ENCODE assay signal across 11 cellular contexts in the genomic region with DNA sequence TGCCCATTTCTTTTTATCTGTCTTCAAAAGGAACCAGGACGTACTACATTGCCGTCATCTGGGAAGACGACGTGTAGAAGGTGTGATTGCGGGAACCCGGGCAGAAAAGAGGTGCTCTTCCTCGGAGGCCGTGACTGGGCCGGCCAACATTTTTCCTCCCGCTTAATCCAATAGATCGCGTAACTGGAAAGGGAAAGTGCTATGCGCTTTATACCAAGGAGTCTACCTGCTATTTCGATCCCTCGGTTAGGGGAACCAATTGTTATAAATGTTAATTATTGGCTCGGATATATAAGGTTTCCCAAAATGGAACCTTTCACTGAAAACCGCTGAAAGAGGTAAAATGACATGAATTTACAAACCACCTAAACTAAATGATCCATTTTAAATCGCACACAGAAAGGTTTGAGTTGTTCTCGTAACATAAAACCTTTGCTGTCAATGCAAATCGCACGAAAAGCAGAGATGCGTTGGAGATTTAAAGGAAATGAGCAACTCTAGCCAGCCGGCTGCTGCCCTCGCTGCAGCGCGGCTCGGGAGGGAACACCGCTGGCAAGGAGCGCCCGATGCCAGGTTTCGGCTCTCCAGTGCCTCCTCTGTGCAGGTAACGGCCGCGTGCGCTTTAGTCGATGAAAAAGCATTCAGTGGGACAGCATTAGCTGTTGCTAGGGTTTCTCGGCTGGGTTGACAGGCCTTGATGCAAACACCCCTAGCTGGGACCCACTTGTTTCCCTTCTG.
DNase-seq lines count a peak whose midpoint lies in the region; ATAC-seq and TF ChIP-seq lines count a peak whose summit lies in the region.
"Had no signal": no experiment of that assay in that cellular context is flagged by ENCODE, and none has a peak within 500 bp of the region (broad histone marks: within the 10 kb centered on the region; RNA-seq: fewer than 3 reads in every experiment).

No MANE protein-coding gene starts in this region.

- TF ChIP-seq CTCF in GM10248 (IDR thresholded peaks at IDR 0.05; ENCODE audit: control extremely low read depth, extremely low read depth, low read depth, missing control alignments): no peak

- no peaks in the 10 kb centered on the region for H3K9me3 Mint-ChIP-seq in effector memory CD8-positive, alpha-beta T cell

- H3K27ac ChIP-seq in substantia nigra (ENCODE audit: low read depth, low read length, poor library complexity, severe bottlenecking): no peak overlapping the region
- H3K27ac ChIP-seq: cardiac muscle cell had no signal

- POLR2A ChIA-PET in GM10248 (lab: Yijun Ruan, JAX): no interaction called here

- H3K4me1 Mint-ChIP-seq in effector memory CD8-positive, alpha-beta T cell (ENCODE audit: low read depth in 2 of 2): peaks cover 38 to 50% of the 10 kb centered on the region in 2 donors

- DNase-seq in NCI-H524 (lab: John Stamatoyannopoulos, UW) (peak; percentile 57 to 65), NCI-H524 treated with DMSO at 0.1 percent for 48 hours (lab: John Stamatoyannopoulos, UW) (no peak), NCI-H1105 treated with DMSO at 0.1 percent for 48 hours (lab: John Stamatoyannopoulos, UW) (peak; percentile 76), retina (peak; percentile 81), GM10248 (ENCODE audit: extremely low spot score) (no peak), substantia nigra (lab: John Stamatoyannopoulos, UW) (no peak), islet precursor cell (no peak)
- no peak for DNase-seq in effector memory CD8-positive, alpha-beta T cell
- DNase-seq: stimulated activated CD4-positive, alpha-beta T cell treated with anti-CD3 and anti-CD28 coated beads, Interleukin-4, amount 100 ng/mL, for 4 hours had no signal

- peak overlapping the region; percentile 20 to 44 for H3K4me3 Mint-ChIP-seq in effector memory CD8-positive, alpha-beta T cell

- H3K27me3 Mint-ChIP-seq in effector memory CD8-positive, alpha-beta T cell: peaks cover 82 to 100% of the 10 kb centered on the region in 2 donors

- peaks cover 3% of the 10 kb centered on the region for H3K36me3 Mint-ChIP-seq in effector memory CD8-positive, alpha-beta T cell (ENCODE audit: insufficient read depth)

- CTCF ChIA-PET in GM10248 (lab: Yijun Ruan, JAX): no interaction called here

- ATAC-seq in effector memory CD8-positive, alpha-beta T cell (replicated peaks): no peak
- ATAC-seq: Panc1 had no signal

- no peak overlapping the region for H3K27ac Mint-ChIP-seq in effector memory CD8-positive, alpha-beta T cell

Comparison
In these comparisons a context has a peak if more than half of its experiments do, and no peak if none do; other contexts are left out.
1. DNase-seq: peak in NCI-H524 (2 of 2), NCI-H1105 treated with DMSO at 0.1 percent for 48 hours (single experiment) and retina (single experiment); none in NCI-H524 treated with DMSO at 0.1 percent for 48 hours (single experiment), effector memory CD8-positive, alpha-beta T cell (0 of 3), GM10248 (single experiment), substantia nigra (0 of 49) and islet precursor cell (single experiment).